ENCODE assay signal across 21 cellular contexts in genomic region chr2:43736637-43737036, GRCh38.
"Had no signal": no experiment of that assay in that cellular context is flagged by ENCODE, and none has a peak within 500 bp of the region (broad histone marks: within the 10 kb centered on the region; RNA-seq: fewer than 3 reads in every experiment).

No MANE protein-coding gene starts in this region.

- H3K27me3 Mint-ChIP-seq: activated naive CD4-positive, alpha-beta T cell treated with anti-CD3 and anti-CD28 coated beads, Interleukin-2, amount 50 U/mL, for 24 hours had no signal

- H3K4me1 ChIP-seq: testis had no signal

- H3K27me3 ChIP-seq: testis had no signal

- H3K4me2 ChIP-seq: smooth muscle cell had no signal

- ATAC-seq: activated CD8-positive, alpha-beta memory T cell treated with anti-CD3 and anti-CD28 coated beads, Interleukin-2, amount 10 ng/mL, durations not matched to agents 7 days and 5 days; activated CD8-positive, alpha-beta T cell treated with anti-CD3 and anti-CD28 coated beads for 36 hours; left lobe of liver; naive thymus-derived CD4-positive, alpha-beta T cell; stimulated activated memory B cell treated with anti-CD40 and anti-IgM and Interleukin-4, amounts not matched to agents 10 μg/mL and 1 μg/mL and 100 μg/mL, for 72 hours had no signal

- H3K9me3 Mint-ChIP-seq: activated CD4-positive, alpha-beta T cell treated with anti-CD3 and anti-CD28 coated beads, Interleukin-2, amount 10 ng/mL, durations not matched to agents 24 days and 14 days; activated CD8-positive, alpha-beta T cell treated with anti-CD3 and anti-CD28 coated beads for 36 hours; activated naive CD4-positive, alpha-beta T cell treated with anti-CD3 and anti-CD28 coated beads, Interleukin-2, amount 50 U/mL, for 24 hours; activated T-helper 1 cell treated with anti-CD3 and anti-CD28 coated beads, Interleukin-12 subunit alpha, Interleukin-12 subunit beta, Interleukin-2, Interleukin-4 antibody, amounts not matched to agents 30 ng/mL and 10 ng/mL and 1 ng/mL, durations not matched to agents 14 hours and 24 hours and 36 hours; neural crest cell; stimulated activated memory B cell treated with anti-CD40 and anti-IgM and Interleukin-4, amounts not matched to agents 10 μg/mL and 1 μg/mL and 100 μg/mL, for 72 hours; T-helper 1 cell treated with Interleukin-12 subunit alpha and Interleukin-12 subunit beta and Interleukin-4 antibody, amounts not matched to agents 30 μg/mL and 1 μg/mL, for 36 hours had no signal

- DNase-seq: activated CD4-positive, CD25-positive, alpha-beta regulatory T cell; activated CD8-positive, alpha-beta memory T cell treated with anti-CD3 and anti-CD28 coated beads, Interleukin-2, amount 10 ng/mL, durations not matched to agents 7 days and 5 days; activated CD8-positive, alpha-beta T cell treated with anti-CD3 and anti-CD28 coated beads for 36 hours; activated gamma-delta T cell treated with Interleukin-2 at 50 U/mL for 16 hours; activated T-cell treated with anti-CD3 and anti-CD28 coated beads for 4 hours; cerebellar nuclear complex; naive thymus-derived CD4-positive, alpha-beta T cell; occipital lobe; stimulated activated CD4-positive, alpha-beta T cell treated with anti-CD3 and anti-CD28 coated beads, Interleukin-15, amount 100 ng/mL, for 24 hours; T1000; testis had no signal

- H3K36me3 Mint-ChIP-seq: activated CD8-positive, alpha-beta memory T cell treated with anti-CD3 and anti-CD28 coated beads, Interleukin-2, amount 10 ng/mL, durations not matched to agents 7 days and 5 days; stimulated activated memory B cell treated with anti-CD40 and anti-IgM and Interleukin-4, amounts not matched to agents 10 μg/mL and 1 μg/mL and 100 μg/mL, for 72 hours had no signal

- H3K27ac Mint-ChIP-seq: activated CD4-positive, alpha-beta T cell treated with anti-CD3 and anti-CD28 coated beads, Interleukin-2, amount 10 ng/mL, durations not matched to agents 24 days and 14 days; activated CD8-positive, alpha-beta memory T cell treated with anti-CD3 and anti-CD28 coated beads, Interleukin-2, amount 10 ng/mL, durations not matched to agents 7 days and 5 days; activated CD8-positive, alpha-beta T cell treated with anti-CD3 and anti-CD28 coated beads for 36 hours; activated naive CD4-positive, alpha-beta T cell treated with anti-CD3 and anti-CD28 coated beads, Interleukin-2, amount 50 U/mL, for 24 hours; activated T-helper 1 cell treated with anti-CD3 and anti-CD28 coated beads, Interleukin-12 subunit alpha, Interleukin-12 subunit beta, Interleukin-2, Interleukin-4 antibody, amounts not matched to agents 30 ng/mL and 10 ng/mL and 1 ng/mL, durations not matched to agents 14 hours and 24 hours and 36 hours; naive thymus-derived CD4-positive, alpha-beta T cell; stimulated activated memory B cell treated with anti-CD40 and anti-IgM and Interleukin-4, amounts not matched to agents 10 μg/mL and 1 μg/mL and 100 μg/mL, for 72 hours; T-helper 1 cell treated with Interleukin-12 subunit alpha and Interleukin-12 subunit beta and Interleukin-4 antibody, amounts not matched to agents 30 μg/mL and 1 μg/mL, for 36 hours had no signal

- H3K27ac ChIP-seq: epithelial cell of prostate, testis had no signal

- H3K9me3 ChIP-seq: testis had no signal

- H3K4me1 Mint-ChIP-seq: activated CD4-positive, alpha-beta T cell treated with anti-CD3 and anti-CD28 coated beads, Interleukin-2, amount 10 ng/mL, durations not matched to agents 24 days and 14 days; activated CD8-positive, alpha-beta memory T cell treated with anti-CD3 and anti-CD28 coated beads, Interleukin-2, amount 10 ng/mL, durations not matched to agents 7 days and 5 days; activated naive CD4-positive, alpha-beta T cell treated with anti-CD3 and anti-CD28 coated beads, Interleukin-2, amount 50 U/mL, for 24 hours; naive thymus-derived CD4-positive, alpha-beta T cell; neural crest cell; stimulated activated memory B cell treated with anti-CD40 and anti-IgM and Interleukin-4, amounts not matched to agents 10 μg/mL and 1 μg/mL and 100 μg/mL, for 72 hours had no signal

- H3K4me3 Mint-ChIP-seq: activated CD4-positive, alpha-beta T cell treated with anti-CD3 and anti-CD28 coated beads, Interleukin-2, amount 10 ng/mL, durations not matched to agents 24 days and 14 days; activated CD8-positive, alpha-beta memory T cell treated with anti-CD3 and anti-CD28 coated beads, Interleukin-2, amount 10 ng/mL, durations not matched to agents 7 days and 5 days; activated CD8-positive, alpha-beta T cell treated with anti-CD3 and anti-CD28 coated beads for 36 hours; activated naive CD4-positive, alpha-beta T cell treated with anti-CD3 and anti-CD28 coated beads, Interleukin-2, amount 50 U/mL, for 24 hours; activated T-helper 1 cell treated with anti-CD3 and anti-CD28 coated beads, Interleukin-12 subunit alpha, Interleukin-12 subunit beta, Interleukin-2, Interleukin-4 antibody, amounts not matched to agents 30 ng/mL and 10 ng/mL and 1 ng/mL, durations not matched to agents 14 hours and 24 hours and 36 hours; naive thymus-derived CD4-positive, alpha-beta T cell; neural crest cell; stimulated activated memory B cell treated with anti-CD40 and anti-IgM and Interleukin-4, amounts not matched to agents 10 μg/mL and 1 μg/mL and 100 μg/mL, for 72 hours; T-helper 1 cell treated with Interleukin-12 subunit alpha and Interleukin-12 subunit beta and Interleukin-4 antibody, amounts not matched to agents 30 μg/mL and 1 μg/mL, for 36 hours had no signal

- H3K4me3 ChIP-seq: lung, smooth muscle cell, testis had no signal
